Comparison of ENCODE assay signal across 9 cellular contexts in the genomic region with DNA sequence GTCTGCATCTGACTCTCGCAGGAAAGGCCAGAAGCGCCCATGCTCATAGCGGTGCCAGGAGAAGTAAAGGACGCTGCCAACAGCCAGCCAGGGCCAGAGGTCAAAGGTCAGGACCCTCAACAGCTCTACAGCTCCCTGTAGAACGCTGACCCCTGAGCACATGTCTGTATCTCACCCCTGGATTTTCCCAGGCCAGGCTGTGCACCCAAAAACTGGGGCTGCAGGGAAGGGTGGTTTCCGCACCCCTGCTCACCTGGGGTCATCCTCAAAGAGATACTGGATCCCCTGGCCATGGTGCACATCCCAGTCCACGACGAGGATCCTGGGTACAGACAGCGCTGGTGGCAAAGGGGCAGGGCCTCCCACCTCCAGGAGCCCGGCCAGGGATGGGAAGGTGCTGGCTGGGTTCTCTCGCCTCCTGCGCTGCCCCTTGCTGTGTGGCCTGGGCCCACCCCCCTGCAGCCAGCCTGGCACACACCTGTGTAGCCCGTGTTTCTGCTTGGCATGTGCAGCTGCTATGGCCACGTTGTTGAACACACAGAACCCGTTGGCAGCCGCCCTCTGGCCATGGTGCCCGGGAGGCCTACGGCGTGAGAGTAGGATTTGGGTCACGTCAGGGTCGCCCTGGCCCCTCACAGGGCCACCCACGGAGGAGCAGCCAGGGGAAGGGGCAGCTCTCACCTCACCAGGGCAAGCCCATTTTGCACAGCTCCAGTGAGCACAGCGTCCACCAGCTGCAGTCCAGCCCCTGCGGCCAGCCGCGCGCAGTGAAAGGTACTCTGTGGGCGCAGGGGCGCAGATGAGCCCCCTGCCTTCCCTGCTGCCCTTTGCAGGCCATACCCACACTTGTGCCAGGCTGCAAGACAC. TPM values are rescaled to one million over a fixed set of nuclear protein-coding genes. Genes with fewer than 3 reads are reported as not detected.
A peak's percentile ranks its signal among the peaks of the same experiment; 100 is the strongest.
DNase-seq lines count a peak whose midpoint lies in the region; TF ChIP-seq lines count a peak whose summit lies in the region.
"Had no signal": no experiment of that assay in that cellular context is flagged by ENCODE, and none has a peak within 500 bp of the region (broad histone marks: within the 10 kb centered on the region; RNA-seq: fewer than 3 reads in every experiment).

No MANE protein-coding gene starts in this region.

- TF ChIP-seq CTCF in AG09309 (IDR thresholded peaks at IDR 0.05; ENCODE audit: control insufficient read depth, insufficient read depth, low read depth, low read length, missing control alignments) = no peak
- no peak for TF ChIP-seq CTCF in foreskin fibroblast (IDR thresholded peaks at IDR 0.05; ENCODE audit: low read depth, low read length)

- H3K4me3 ChIP-seq in AG09309 (ENCODE audit: control insufficient read depth, low read depth, low read length) (peak overlapping the region; percentile 75), MG63 (peak overlapping the region; percentile 68; the same call in 1 of the 2 replicates), foreskin fibroblast (ENCODE audit: low read depth in 1 of 2, low read length in 2 of 2) (peak overlapping the region; percentile 70 to 83)

- no peaks in the 10 kb centered on the region for H3K27me3 ChIP-seq in MG63
- H3K27me3 ChIP-seq: adrenal gland, upper lobe of left lung had no signal

- no peak for DNase-seq in AG09309 (ENCODE audit: low read depth)
- no peak for DNase-seq in MG63
- no peak for DNase-seq in foreskin fibroblast
- DNase-seq in cerebellar cortex (ENCODE audit: low spot score) = no peak
- no peak for DNase-seq in NCI-H2227 treated with DMSO at 0.1 percent for 48 hours (lab: John Stamatoyannopoulos, UW)
- no peak for DNase-seq in GM03348 (ENCODE audit: low spot score)
- DNase-seq: GF-D8 had no signal

- H3K9me3 ChIP-seq in MG63 = no peaks in the 10 kb centered on the region
- H3K9me3 ChIP-seq: adrenal gland, upper lobe of left lung had no signal

- peaks cover 39% of the 10 kb centered on the region for H3K36me3 ChIP-seq in MG63

RNA-seq across cellular contexts. Expression of a gene that starts 1.4 kb away (rescaled TPM):
- total RNA-seq in MG63 (2014; rRNA removed; shearing (Covaris generic); ENCODE audit: low replicate concordance) = 8.5 and 21.5 TPM in 2 replicates

RNA-seq across cellular contexts. Expression of a gene that starts 4.8 kb away (rescaled TPM):
- 11.8 and 17.2 TPM in 2 replicates for total RNA-seq in MG63 (2014; rRNA removed; shearing (Covaris generic); ENCODE audit: low replicate concordance)

RNA-seq across cellular contexts. Expression of a gene that starts 11.9 kb away (rescaled TPM):
- 54.4 and 58.0 TPM in 2 replicates for total RNA-seq in MG63 (2014; rRNA removed; shearing (Covaris generic); ENCODE audit: low replicate concordance)

RNA-seq across cellular contexts. Expression of a gene that starts 20.6 kb away (rescaled TPM):
- total RNA-seq in MG63 (2014; rRNA removed; shearing (Covaris generic); ENCODE audit: low replicate concordance) = 15.0 and 27.8 TPM in 2 replicates

RNA-seq across cellular contexts. Expression of a gene that starts 48.8 kb away (rescaled TPM):
- 6.5 and 13.8 TPM in 2 replicates for total RNA-seq in MG63 (2014; rRNA removed; shearing (Covaris generic); ENCODE audit: low replicate concordance)
